8 cellular contexts compared by ENCODE assay signal in the genomic region with DNA sequence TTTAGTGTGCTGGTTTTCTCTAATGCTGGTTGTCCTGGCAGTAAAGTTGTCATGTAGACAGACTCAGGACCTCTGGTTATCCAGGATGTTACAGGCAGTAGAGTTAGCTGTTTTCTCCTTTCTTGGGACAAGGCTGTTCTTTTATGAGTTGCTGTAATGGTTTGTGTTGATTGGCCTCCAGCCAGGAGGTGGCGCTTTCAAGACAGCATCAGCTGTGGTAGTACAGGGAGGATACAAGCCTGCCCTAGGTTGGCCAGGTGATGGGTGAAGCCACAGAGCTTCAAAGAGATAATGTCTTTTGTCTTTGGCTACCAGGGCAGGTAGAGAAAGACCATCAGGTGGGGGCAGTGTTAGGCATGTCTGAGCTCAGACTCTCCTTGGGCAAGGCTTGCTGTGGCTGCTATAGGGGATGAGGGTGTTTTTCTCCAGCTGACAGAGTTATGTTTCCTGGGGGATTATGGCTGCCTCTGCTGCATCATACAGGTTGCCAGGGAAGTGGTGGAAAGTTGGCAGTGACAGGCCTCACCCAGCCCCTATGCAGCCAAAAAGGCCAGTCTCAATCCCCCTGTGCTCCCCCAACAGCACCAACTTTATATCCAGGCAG.
DNase-seq lines count a peak whose midpoint lies in the region; ATAC-seq and TF ChIP-seq lines count a peak whose summit lies in the region.

No MANE protein-coding gene starts in this region.

- WGBS in suprapubic skin, result 43% methylated on average over 1 of the region's 1 CpG

- no peak overlapping the region for H3K4me3 ChIP-seq in suprapubic skin

- TF ChIP-seq CTCF in foreskin keratinocyte (conservative IDR thresholded peaks at IDR 0.05) (peak; percentile 64), suprapubic skin (IDR thresholded peaks at IDR 0.05) (no peak)

- H3K27me3 ChIP-seq in foreskin keratinocyte, result peaks cover 43% of the 10 kb centered on the region
- no peaks in the 10 kb centered on the region for H3K27me3 ChIP-seq in suprapubic skin

- no peaks in the 10 kb centered on the region for H3K9me3 ChIP-seq in suprapubic skin

- no peaks in the 10 kb centered on the region for H3K4me1 ChIP-seq in foreskin keratinocyte
- H3K4me1 ChIP-seq in suprapubic skin, result no peaks in the 10 kb centered on the region

- DNase-seq in ELF-1 (ENCODE audit: low read depth, low spot score), result peak; percentile 72
- DNase-seq in KBM-7, result peak; percentile 57
- peak; percentile 71 to 83 for DNase-seq in activated CD4-positive, alpha-beta T cell treated with anti-CD3 and anti-CD28 coated beads, Interleukin-2, amount 50 U/mL, for 48 hours
- DNase-seq in foreskin keratinocyte, result peak; percentile 5 to 33
- peak; percentile 78 for DNase-seq in stimulated activated CD8-positive, alpha-beta memory T cell treated with anti-CD3 and anti-CD28 coated beads, Interleukin-4, amount 100 ng/mL, for 48 hours
- no peak for DNase-seq in suprapubic skin (ENCODE audit: low spot score in 2 of 2)
- no peak for DNase-seq in NCI-H128 (lab: John Stamatoyannopoulos, UW; ENCODE audit: unreplicated experiment)

- H3K36me3 ChIP-seq in suprapubic skin, result no peaks in the 10 kb centered on the region

- TF ChIP-seq POLR2A in suprapubic skin (IDR thresholded peaks at IDR 0.05), result no peak

- in situ Hi-C loops in KBM-7 (cut with MboI; ENCODE audit: low pct_unique_long_range_greater_than_20kb, low sequenced_read_pairs), result no loop called here

- H3K27ac ChIP-seq in foreskin keratinocyte (no peak overlapping the region), suprapubic skin (no peak overlapping the region)

- TF ChIP-seq EP300 in suprapubic skin (IDR thresholded peaks at IDR 0.05), result no peak

- ATAC-seq in foreskin keratinocyte (peak; percentile 48), esophagus mucosa (no peak)

Comparison
In these comparisons a context has a peak if more than half of its experiments do, and no peak if none do; other contexts are left out.
1. DNase-seq: peak in ELF-1 (single experiment), KBM-7 (single experiment), activated CD4-positive, alpha-beta T cell treated with anti-CD3 and anti-CD28 coated beads, Interleukin-2, amount 50 U/mL, for 48 hours (2 of 2), foreskin keratinocyte (2 of 2) and stimulated activated CD8-positive, alpha-beta memory T cell treated with anti-CD3 and anti-CD28 coated beads, Interleukin-4, amount 100 ng/mL, for 48 hours (single experiment); none in suprapubic skin (0 of 2) and NCI-H128 (single experiment).